Comparison of ENCODE assay signal across 18 cellular contexts in genomic region chr3:112675349-112675748, GRCh38. TPM values are rescaled to one million over a fixed set of nuclear protein-coding genes. Genes with fewer than 3 reads are reported as not detected.
DNase-seq lines count a peak whose midpoint lies in the region; ATAC-seq and TF ChIP-seq lines count a peak whose summit lies in the region.
"Had no signal": no experiment of that assay in that cellular context is flagged by ENCODE, and none has a peak within 500 bp of the region (broad histone marks: within the 10 kb centered on the region; RNA-seq: fewer than 3 reads in every experiment).

No MANE protein-coding gene starts in this region.

- H3K4me3 Mint-ChIP-seq in activated T-cell treated with anti-CD3 and anti-CD28 coated beads, Interleukin-2, amount 50 U/mL, for 4 hours, result peak overlapping the region; percentile 30
- H3K4me3 Mint-ChIP-seq in activated T-helper 1 cell treated with anti-CD3 and anti-CD28 coated beads, Interleukin-12 subunit alpha, Interleukin-12 subunit beta, Interleukin-2, Interleukin-4 antibody, amounts not matched to agents 30 ng/mL and 10 ng/mL and 1 ng/mL, durations not matched to agents 14 hours and 24 hours and 36 hours, result peak overlapping the region; percentile 1
- H3K4me3 Mint-ChIP-seq in immature natural killer cell, result peak overlapping the region in 4 of 5 donors; percentile 7 to 84 (median 34)
- H3K4me3 Mint-ChIP-seq: activated B cell treated with CpG ODN at 0.5 μM for 24 hours, brain had no signal

- H3K9me3 Mint-ChIP-seq in activated T-cell treated with anti-CD3 and anti-CD28 coated beads, Interleukin-2, amount 50 U/mL, for 4 hours, result no peaks in the 10 kb centered on the region
- no peaks in the 10 kb centered on the region for H3K9me3 Mint-ChIP-seq in activated T-helper 1 cell treated with anti-CD3 and anti-CD28 coated beads, Interleukin-12 subunit alpha, Interleukin-12 subunit beta, Interleukin-2, Interleukin-4 antibody, amounts not matched to agents 30 ng/mL and 10 ng/mL and 1 ng/mL, durations not matched to agents 14 hours and 24 hours and 36 hours
- H3K9me3 Mint-ChIP-seq in immature natural killer cell, result no peaks in the 10 kb centered on the region
- H3K9me3 Mint-ChIP-seq: activated B cell treated with CpG ODN at 0.5 μM for 24 hours had no signal

- no peak for TF ChIP-seq CTCF in GM10266 (IDR thresholded peaks at IDR 0.05; ENCODE audit: control insufficient read depth, insufficient read depth, low read depth, missing control alignments)

- H3K27ac Mint-ChIP-seq in activated T-helper 1 cell treated with anti-CD3 and anti-CD28 coated beads, Interleukin-12 subunit alpha, Interleukin-12 subunit beta, Interleukin-2, Interleukin-4 antibody, amounts not matched to agents 30 ng/mL and 10 ng/mL and 1 ng/mL, durations not matched to agents 14 hours and 24 hours and 36 hours, result peak overlapping the region; percentile 5
- peak overlapping the region in 5 of 6 donors; percentile 8 to 91 (median 76) for H3K27ac Mint-ChIP-seq in immature natural killer cell

- H3K4me1 Mint-ChIP-seq in activated T-cell treated with anti-CD3 and anti-CD28 coated beads, Interleukin-2, amount 50 U/mL, for 4 hours (ENCODE audit: low read depth), result peaks cover 64% of the 10 kb centered on the region
- H3K4me1 Mint-ChIP-seq in activated T-helper 1 cell treated with anti-CD3 and anti-CD28 coated beads, Interleukin-12 subunit alpha, Interleukin-12 subunit beta, Interleukin-2, Interleukin-4 antibody, amounts not matched to agents 30 ng/mL and 10 ng/mL and 1 ng/mL, durations not matched to agents 14 hours and 24 hours and 36 hours (ENCODE audit: low read depth), result peaks cover 81% of the 10 kb centered on the region
- H3K4me1 Mint-ChIP-seq in immature natural killer cell, result peaks cover 75 to 76% of the 10 kb centered on the region in 2 donors

- H3K27me3 Mint-ChIP-seq in activated T-cell treated with anti-CD3 and anti-CD28 coated beads, Interleukin-2, amount 50 U/mL, for 4 hours (ENCODE audit: low read depth), result peaks cover 3% of the 10 kb centered on the region
- H3K27me3 Mint-ChIP-seq in activated T-helper 1 cell treated with anti-CD3 and anti-CD28 coated beads, Interleukin-12 subunit alpha, Interleukin-12 subunit beta, Interleukin-2, Interleukin-4 antibody, amounts not matched to agents 30 ng/mL and 10 ng/mL and 1 ng/mL, durations not matched to agents 14 hours and 24 hours and 36 hours (ENCODE audit: insufficient read depth), result no peaks in the 10 kb centered on the region
- H3K27me3 Mint-ChIP-seq in immature natural killer cell (ENCODE audit: low read depth in 3 of 3), result peaks cover 2 to 13% (median 2%) of the 10 kb centered on the region in 3 donors

- no peaks in the 10 kb centered on the region for H3K36me3 Mint-ChIP-seq in activated T-cell treated with anti-CD3 and anti-CD28 coated beads, Interleukin-2, amount 50 U/mL, for 4 hours (ENCODE audit: insufficient read depth)
- H3K36me3 Mint-ChIP-seq in activated T-helper 1 cell treated with anti-CD3 and anti-CD28 coated beads, Interleukin-12 subunit alpha, Interleukin-12 subunit beta, Interleukin-2, Interleukin-4 antibody, amounts not matched to agents 30 ng/mL and 10 ng/mL and 1 ng/mL, durations not matched to agents 14 hours and 24 hours and 36 hours (ENCODE audit: low read depth), result peaks cover 13% of the 10 kb centered on the region
- H3K36me3 Mint-ChIP-seq in immature natural killer cell, result no peaks in the 10 kb centered on the region
- H3K36me3 Mint-ChIP-seq: brain had no signal

- intact Hi-C loops in activated T-helper 1 cell treated with anti-CD3 and anti-CD28 coated beads, Interleukin-12 subunit alpha, Interleukin-12 subunit beta, Interleukin-2, Interleukin-4 antibody, amounts not matched to agents 30 ng/mL and 10 ng/mL and 1 ng/mL, durations not matched to agents 14 hours and 24 hours and 36 hours (cut with micrococcal nuclease), result loop anchor here (5.0 to 10.0 kb wide), 8 partner anchors 163 to 1861 kb away; partner anchors contain the start of genes ATP6V1A, BTLA, CD96 and NAA50
- intact Hi-C loops in sciatic nerve (cut with DNase I), result no loop called here

- ATAC-seq in activated T-cell treated with anti-CD3 and anti-CD28 coated beads, Interleukin-2, amount 50 U/mL, for 4 hours, result no peak
- ATAC-seq in sciatic nerve, result peak; percentile 65
- ATAC-seq in HG03432 (IDR thresholded peaks at IDR 0.05; ENCODE audit: unreplicated experiment), result no peak
- ATAC-seq: K562, upper lobe of right lung had no signal

- DNase-seq in activated T-cell treated with anti-CD3 and anti-CD28 coated beads, Interleukin-2, amount 50 U/mL, for 4 hours, result no peak
- no peak for DNase-seq in activated T-cell treated with anti-CD3 and anti-CD28 coated beads, Interleukin-2, amount 50 U/mL, for 48 hours
- no peak for DNase-seq in activated T-helper 1 cell treated with anti-CD3 and anti-CD28 coated beads, Interleukin-12 subunit alpha, Interleukin-12 subunit beta, Interleukin-2, Interleukin-4 antibody, amounts not matched to agents 30 ng/mL and 10 ng/mL and 1 ng/mL, durations not matched to agents 14 hours and 24 hours and 36 hours (ENCODE audit: low spot score)
- DNase-seq in immature natural killer cell (no peak), sciatic nerve (ENCODE audit: low spot score) (no peak), GM10266 (ENCODE audit: extremely low spot score) (no peak), HUDEP-2 (lab: John Stamatoyannopoulos, UW; ENCODE audit: unreplicated experiment in 76 of 76) (no peak)
- DNase-seq: activated B cell treated with CpG ODN at 0.5 μM for 24 hours, dermis blood vessel endothelial cell, EL, erythroblast, NCI-H2029 treated with DMSO at 0.1 percent for 48 hours, NCI-H510A, stomach, upper lobe of right lung had no signal

RNA-seq across cellular contexts. Expression of gene CCDC80, which starts 34.4 kb away (rescaled TPM):
- total RNA-seq in activated T-cell treated with anti-CD3 and anti-CD28 coated beads, Interleukin-2, amount 50 U/mL, for 4 hours, result under 1 TPM; 0.16 to 0.43 (median 0.30) TPM
- 0.23 TPM in 1 of 2 replicates, not detected in the other for total RNA-seq in activated T-helper 1 cell treated with anti-CD3 and anti-CD28 coated beads, Interleukin-12 subunit alpha, Interleukin-12 subunit beta, Interleukin-2, Interleukin-4 antibody, amounts not matched to agents 30 ng/mL and 10 ng/mL and 1 ng/mL, durations not matched to agents 14 hours and 24 hours and 36 hours
- polyA plus RNA-seq in immature natural killer cell, result under 1 TPM in 1 of 3 donors, not detected in 2; 0.20 TPM
- 143 TPM for total RNA-seq in sciatic nerve
- total RNA-seq: activated B cell treated with CpG ODN at 0.5 μM for 24 hours had no signal

Comparison
In these comparisons a context has a peak if more than half of its experiments do, and no peak if none do; other contexts are left out.
1. RNA of gene CCDC80, which starts 34.4 kb away (total RNA-seq): 143 TPM in sciatic nerve (single experiment); 0.16 to 0.43 TPM in activated T-cell treated with anti-CD3 and anti-CD28 coated beads, Interleukin-2, amount 50 U/mL, for 4 hours and 0.23 TPM in activated T-helper 1 cell treated with anti-CD3 and anti-CD28 coated beads, Interleukin-12 subunit alpha, Interleukin-12 subunit beta, Interleukin-2, Interleukin-4 antibody, amounts not matched to agents 30 ng/mL and 10 ng/mL and 1 ng/mL, durations not matched to agents 14 hours and 24 hours and 36 hours; every median in the first group is over 100 times any median in the second.
2. Peak in every context shown above with its lines, with median percentiles within 50 percentile points of each other: H3K4me3 Mint-ChIP-seq.